ENCODE assay signal across 1 cellular context in genomic region chr2:143988082-143988481, GRCh38.
TF ChIP-seq lines count a peak whose summit lies in the region.

No MANE protein-coding gene starts in this region.

TF ChIP-seq in IMR-90, 13 proteins besides CTCF, POLR2A, EP300 and RAD21 (continued from another document):
- TF ChIP-seq USF2 (IDR thresholded peaks at IDR 0.05; ENCODE audit: low read depth, low read length) = no peak
- no peak for TF ChIP-seq CEBPB (IDR thresholded peaks at IDR 0.05; ENCODE audit: low read depth, low read length)
- TF ChIP-seq MXI1 (IDR thresholded peaks at IDR 0.05; ENCODE audit: borderline replicate concordance, low read depth, low read length) = no peak
- TF ChIP-seq NFE2L2 (IDR thresholded peaks at IDR 0.05; ENCODE audit: low read depth, low read length) = no peak
- no peak for TF ChIP-seq BHLHE40 (IDR thresholded peaks at IDR 0.05; ENCODE audit: low read depth, low read length)
